ENCODE assay signal across 7 cellular contexts in genomic region chr1:121238384-121238783, GRCh38.
DNase-seq lines count a peak whose midpoint lies in the region; ATAC-seq lines count a peak whose summit lies in the region.
"Not testable (repeated sequence)": the region's sequence is repeated elsewhere in the genome, so short reads cannot be mapped to it uniquely, and the experiment has no call there.

No MANE protein-coding gene starts in this region.

- H3K4me3 Mint-ChIP-seq in effector memory CD8-positive, alpha-beta T cell: not testable (repeated sequence)

- not testable (repeated sequence) for H3K9me3 Mint-ChIP-seq in effector memory CD8-positive, alpha-beta T cell

- not testable (repeated sequence) for DNase-seq in effector memory CD8-positive, alpha-beta T cell

- ATAC-seq in GM18868 (IDR thresholded peaks at IDR 0.05; ENCODE audit: unreplicated experiment): peak; percentile 89
- peak; percentile 85 for ATAC-seq in GM19463 (IDR thresholded peaks at IDR 0.05; ENCODE audit: unreplicated experiment)
- peak; percentile 86 for ATAC-seq in GM21825 (IDR thresholded peaks at IDR 0.05; ENCODE audit: unreplicated experiment)
- peak; percentile 84 for ATAC-seq in HG02981 (IDR thresholded peaks at IDR 0.05; ENCODE audit: unreplicated experiment)
- ATAC-seq in HG03378 (IDR thresholded peaks at IDR 0.05; ENCODE audit: unreplicated experiment): peak; percentile 97
- ATAC-seq in activated CD4-positive, CD25-positive, alpha-beta regulatory T cell treated with anti-CD3 and anti-CD28 coated beads, Interleukin-2, amount 50 U/mL, for 24 hours: peak; percentile 91 to 93
- peak; percentile 44 for ATAC-seq in effector memory CD8-positive, alpha-beta T cell (replicated peaks)

- H3K27ac Mint-ChIP-seq in effector memory CD8-positive, alpha-beta T cell: not testable (repeated sequence)

- H3K27me3 Mint-ChIP-seq in effector memory CD8-positive, alpha-beta T cell: not testable (repeated sequence)

- not testable (repeated sequence) for H3K36me3 Mint-ChIP-seq in effector memory CD8-positive, alpha-beta T cell (ENCODE audit: insufficient read depth)

- H3K4me1 Mint-ChIP-seq in effector memory CD8-positive, alpha-beta T cell (ENCODE audit: low read depth in 2 of 2): not testable (repeated sequence)

Comparison
In these comparisons a context has a peak if more than half of its experiments do, and no peak if none do; other contexts are left out.
1. ATAC-seq: peak in every context shown above with its lines; median percentile 97 in HG03378; 92 in activated CD4-positive, CD25-positive, alpha-beta regulatory T cell treated with anti-CD3 and anti-CD28 coated beads, Interleukin-2, amount 50 U/mL, for 24 hours; 89 in GM18868; 86 in GM21825; 85 in GM19463; 84 in HG02981; 44 in effector memory CD8-positive, alpha-beta T cell.